ENCODE assay signal across 16 cellular contexts in the genomic region with DNA sequence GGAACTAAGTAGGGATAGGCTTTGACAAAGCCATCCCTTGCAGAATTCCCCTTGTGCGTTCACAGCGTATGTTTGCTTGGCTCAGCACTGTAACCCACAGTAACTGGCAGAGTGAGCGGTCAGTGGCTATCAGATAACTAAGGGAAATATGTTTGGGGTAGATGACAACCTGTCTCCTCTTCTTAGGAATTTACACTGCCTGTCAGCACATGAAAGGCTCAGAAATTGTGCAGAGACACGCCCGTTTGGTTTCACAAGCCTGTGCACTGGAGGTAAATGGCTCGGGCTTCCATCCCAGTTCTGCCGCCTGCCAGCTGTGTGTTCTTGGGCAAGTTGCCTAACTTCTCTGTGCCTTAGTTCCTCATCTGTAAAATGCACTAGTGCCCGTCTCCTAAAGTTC.
A peak's percentile ranks its signal among the peaks of the same experiment; 100 is the strongest.
DNase-seq lines count a peak whose midpoint lies in the region; ATAC-seq and TF ChIP-seq lines count a peak whose summit lies in the region.
"Had no signal": no experiment of that assay in that cellular context is flagged by ENCODE, and none has a peak within 500 bp of the region (broad histone marks: within the 10 kb centered on the region; RNA-seq: fewer than 3 reads in every experiment).

No MANE protein-coding gene starts in this region.

- TF ChIP-seq CTCF in DOHH2 (IDR thresholded peaks at IDR 0.05; ENCODE audit: low read depth, low read length, poor library complexity, severe bottlenecking): no peak
- no peak for TF ChIP-seq CTCF in foreskin keratinocyte (conservative IDR thresholded peaks at IDR 0.05)
- TF ChIP-seq CTCF in hepatocyte (IDR thresholded peaks at IDR 0.05; ENCODE audit: poor library complexity): no peak

- H3K36me3 ChIP-seq in DOHH2 (ENCODE audit: control insufficient read depth, low read length) (peaks cover 6% of the 10 kb centered on the region), trophoblast cell (ENCODE audit: control insufficient read depth in 1 of 2, insufficient read depth in 2 of 2, low read length in 2 of 2) (no peaks in the 10 kb centered on the region), hepatocyte (replicated peaks; ENCODE audit: insufficient read depth, low read depth) (no peaks in the 10 kb centered on the region)

- no peak overlapping the region for H2AK5ac ChIP-seq in trophoblast cell (ENCODE audit: low read length)

- H3F3A ChIP-seq in DOHH2 (ENCODE audit: control insufficient read depth, insufficient read depth): peaks cover 14% of the 10 kb centered on the region

- H3K4me3 Mint-ChIP-seq in T-helper 17 cell: no peak overlapping the region
- H3K4me3 Mint-ChIP-seq: natural killer cell had no signal

- H3K9me3 ChIP-seq in DOHH2 (ENCODE audit: control insufficient read depth, insufficient read depth, low read length): no peaks in the 10 kb centered on the region
- H3K9me3 ChIP-seq in T-helper 17 cell (ENCODE audit: control insufficient read depth, low read length, poor library complexity, severe bottlenecking): no peaks in the 10 kb centered on the region
- no peaks in the 10 kb centered on the region for H3K9me3 ChIP-seq in trophoblast cell (ENCODE audit: insufficient read depth, low read depth, low read length)
- no peaks in the 10 kb centered on the region for H3K9me3 ChIP-seq in hepatocyte (ENCODE audit: low read depth)

- H3K9me2 ChIP-seq in DOHH2 (replicated peaks; ENCODE audit: control insufficient read depth, low read length): no peaks in the 10 kb centered on the region
- no peaks in the 10 kb centered on the region for H3K9me2 ChIP-seq in hepatocyte (replicated peaks; ENCODE audit: insufficient read depth)

- no CpG with 5 or more reads among the region's 8 CpGs for WGBS in trophoblast cell (ENCODE audit: extremely low coverage, insufficient coverage, insufficient read length)
- 84% methylated on average over 8 of the region's 8 CpGs for WGBS in hepatocyte (ENCODE audit: low lambda C conversion rate, missing lambda C conversion rate)

- no peak overlapping the region for H3K23ac ChIP-seq in trophoblast cell (ENCODE audit: low read length)

- H3K4ac ChIP-seq in trophoblast cell (ENCODE audit: low read depth, low read length): no peak overlapping the region

- H3K36me3 Mint-ChIP-seq in T-helper 17 cell (ENCODE audit: low read depth): no peaks in the 10 kb centered on the region
- H3K36me3 Mint-ChIP-seq: natural killer cell had no signal

- no peaks in the 10 kb centered on the region for H3K27me3 ChIP-seq in DOHH2 (ENCODE audit: control insufficient read depth, low read length)
- H3K27me3 ChIP-seq in foreskin keratinocyte: no peaks in the 10 kb centered on the region
- H3K27me3 ChIP-seq in trophoblast cell (ENCODE audit: insufficient read depth, low read length): no peaks in the 10 kb centered on the region
- no peaks in the 10 kb centered on the region for H3K27me3 ChIP-seq in hepatocyte

- H3K27ac ChIP-seq in DOHH2 (ENCODE audit: low read depth, low read length): no peak overlapping the region
- H3K27ac ChIP-seq in foreskin keratinocyte: peak overlapping the region; percentile 40
- no peak overlapping the region for H3K27ac ChIP-seq in trophoblast cell (ENCODE audit: low read depth, low read length)
- no peak overlapping the region for H3K27ac ChIP-seq in hepatocyte

- H3K27me3 Mint-ChIP-seq in T-helper 17 cell: no peaks in the 10 kb centered on the region
- H3K27me3 Mint-ChIP-seq: progenitor cell of endocrine pancreas had no signal

- no peak overlapping the region for H4K91ac ChIP-seq in trophoblast cell (ENCODE audit: low read depth, low read length)

- H4K20me1 ChIP-seq in DOHH2 (ENCODE audit: control insufficient read depth, insufficient read depth, low read depth, low read length) (peaks cover 3% of the 10 kb centered on the region), hepatocyte (ENCODE audit: insufficient read depth, poor library complexity, severe bottlenecking) (no peaks in the 10 kb centered on the region)

- H3K4me1 ChIP-seq in DOHH2 (ENCODE audit: control insufficient read depth, low read length) (peaks cover 57% of the 10 kb centered on the region), foreskin keratinocyte (peaks cover 6% of the 10 kb centered on the region), trophoblast cell (ENCODE audit: control insufficient read depth in 1 of 2, insufficient read depth in 2 of 2, low read length in 2 of 2) (peaks cover 8 to 10% of the 10 kb centered on the region in 2 experiments), hepatocyte (ENCODE audit: insufficient read depth) (peaks cover 4% of the 10 kb centered on the region)

- H2BK120ac ChIP-seq in trophoblast cell (ENCODE audit: insufficient read depth, low read length, poor library complexity): no peak overlapping the region

- H2AFZ ChIP-seq in trophoblast cell (ENCODE audit: insufficient read depth, low read length, poor library complexity): no peak overlapping the region
- no peak overlapping the region for H2AFZ ChIP-seq in hepatocyte

- peaks cover 27% of the 10 kb centered on the region for H3K4me1 Mint-ChIP-seq in T-helper 17 cell

- no peak overlapping the region for H3K9ac ChIP-seq in trophoblast cell (ENCODE audit: low read length)

- H4K12ac ChIP-seq in trophoblast cell (ENCODE audit: low read depth, low read length): no peak overlapping the region

- H3K79me1 ChIP-seq in trophoblast cell (ENCODE audit: low read length): no peaks in the 10 kb centered on the region

- DNase-seq in T-helper 17 cell (no peak), foreskin keratinocyte (peak; percentile 94 to 96), trophoblast cell (peak; percentile 96 to 97), NCI-H446 (lab: John Stamatoyannopoulos, UW) (no peak), hepatocyte (ENCODE audit: low spot score) (no peak), kidney glomerular epithelial cell (lab: John Stamatoyannopoulos, UW) (no peak)
- DNase-seq: activated effector memory CD4-positive, alpha-beta T cell treated with Interleukin-2 at 50 U/mL for 16 hours; Calu3; erythroblast; natural killer cell; SIG-M5; substantia nigra had no signal

- peak overlapping the region; percentile 24; the same call in 1 of the 2 replicates for H3K4me2 ChIP-seq in DOHH2 (ENCODE audit: low read length)
- no peak overlapping the region for H3K4me2 ChIP-seq in trophoblast cell (ENCODE audit: low read length)
- no peak overlapping the region for H3K4me2 ChIP-seq in hepatocyte

- H3K18ac ChIP-seq in trophoblast cell (ENCODE audit: low read length): no peak overlapping the region

- H2BK12ac ChIP-seq in trophoblast cell (ENCODE audit: low read length): no peak overlapping the region

- H2BK5ac ChIP-seq in trophoblast cell (ENCODE audit: low read depth, low read length, poor library complexity): no peak overlapping the region

- H3K14ac ChIP-seq in trophoblast cell (ENCODE audit: low read length): no peak overlapping the region

- H4K8ac ChIP-seq in trophoblast cell (ENCODE audit: low read depth, low read length): no peak overlapping the region

- H3K4me3 ChIP-seq in DOHH2 (ENCODE audit: low read length): no peak overlapping the region
- no peak overlapping the region for H3K4me3 ChIP-seq in trophoblast cell (ENCODE audit: low read depth, low read length)
- H3K4me3 ChIP-seq in hepatocyte: no peak overlapping the region

- peaks cover 7% of the 10 kb centered on the region for H3K79me2 ChIP-seq in DOHH2 (ENCODE audit: control insufficient read depth, low read length)
- H3K79me2 ChIP-seq in trophoblast cell (ENCODE audit: control insufficient read depth, insufficient read depth, low read length, poor library complexity): no peaks in the 10 kb centered on the region
- peaks cover 4% of the 10 kb centered on the region for H3K79me2 ChIP-seq in hepatocyte

- peak overlapping the region; percentile 77 for H3K27ac Mint-ChIP-seq in T-helper 17 cell
- H3K27ac Mint-ChIP-seq: progenitor cell of endocrine pancreas had no signal

- ATAC-seq in T-helper 17 cell (no peak), foreskin keratinocyte (peak; percentile 79), GM19023 (IDR thresholded peaks at IDR 0.05; ENCODE audit: unreplicated experiment) (no peak)
- ATAC-seq: activated CD4-positive, CD25-positive, alpha-beta regulatory T cell treated with anti-CD3 and anti-CD28 coated beads, Interleukin-2, amount 50 U/mL, for 24 hours; natural killer cell had no signal

Comparison
In these comparisons a context has a peak if more than half of its experiments do, and no peak if none do; other contexts are left out.
1. DNase-seq: peak in foreskin keratinocyte (2 of 2) and trophoblast cell (2 of 2); none in T-helper 17 cell (0 of 3), NCI-H446 (0 of 2), hepatocyte (single experiment) and kidney glomerular epithelial cell (single experiment).